In the genomic region with DNA sequence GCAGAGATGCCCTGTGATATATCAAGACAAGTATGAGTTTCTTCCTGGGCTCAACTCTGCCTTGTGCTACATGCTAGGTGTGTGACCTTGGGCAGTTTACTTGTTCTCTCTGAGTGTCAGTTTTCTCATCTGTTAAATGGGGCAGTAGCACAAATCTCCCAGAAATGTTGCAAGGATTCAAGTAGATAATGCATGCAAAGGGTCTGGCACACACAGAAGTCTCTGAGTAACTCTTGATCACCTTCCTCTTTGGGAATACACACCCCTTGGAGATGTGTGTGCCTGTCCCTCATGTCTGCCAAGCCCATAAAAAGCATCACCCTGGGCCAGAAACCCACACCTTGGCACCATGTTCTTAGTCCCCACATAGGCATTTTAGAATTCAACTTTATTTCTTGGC, we compare ENCODE assay signal across 2 cellular contexts.
TF ChIP-seq lines count a peak whose summit lies in the region.

No MANE protein-coding gene starts in this region.

TF ChIP-seq in IMR-90, 13 proteins besides CTCF, POLR2A, EP300 and RAD21:
- TF ChIP-seq RCOR1 (IDR thresholded peaks at IDR 0.05; ENCODE audit: insufficient replicate concordance, low read length) (no peak), BHLHE40 (IDR thresholded peaks at IDR 0.05; ENCODE audit: low read depth, low read length) (no peak), SMC3 (IDR thresholded peaks at IDR 0.05; ENCODE audit: low read depth, low read length) (no peak), CEBPB (IDR thresholded peaks at IDR 0.05; ENCODE audit: low read depth, low read length) (no peak), MAZ (IDR thresholded peaks at IDR 0.05; ENCODE audit: borderline replicate concordance, low read depth, low read length) (no peak), NFE2L2 (IDR thresholded peaks at IDR 0.05; ENCODE audit: low read depth, low read length) (no peak), MXI1 (IDR thresholded peaks at IDR 0.05; ENCODE audit: borderline replicate concordance, low read depth, low read length) (no peak), MAFK (IDR thresholded peaks at IDR 0.05; ENCODE audit: low read depth, low read length) (no peak)
- TF ChIP-seq, protein P1, sequence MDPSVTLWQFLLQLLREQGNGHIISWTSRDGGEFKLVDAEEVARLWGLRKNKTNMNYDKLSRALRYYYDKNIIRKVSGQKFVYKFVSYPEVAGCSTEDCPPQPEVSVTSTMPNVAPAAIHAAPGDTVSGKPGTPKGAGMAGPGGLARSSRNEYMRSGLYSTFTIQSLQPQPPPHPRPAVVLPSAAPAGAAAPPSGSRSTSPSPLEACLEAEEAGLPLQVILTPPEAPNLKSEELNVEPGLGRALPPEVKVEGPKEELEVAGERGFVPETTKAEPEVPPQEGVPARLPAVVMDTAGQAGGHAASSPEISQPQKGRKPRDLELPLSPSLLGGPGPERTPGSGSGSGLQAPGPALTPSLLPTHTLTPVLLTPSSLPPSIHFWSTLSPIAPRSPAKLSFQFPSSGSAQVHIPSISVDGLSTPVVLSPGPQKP (IDR thresholded peaks at IDR 0.05; ENCODE audit: borderline replicate concordance, low read depth, low read length), result no peak

TF ChIP-seq in K562, 482 proteins besides CTCF, POLR2A, EP300 and RAD21:
- TF ChIP-seq KLF6 (CRISPR knock-in tag; IDR thresholded peaks at IDR 0.05; ENCODE audit: borderline replicate concordance) (no peak), RBM25 (IDR thresholded peaks at IDR 0.05; ENCODE audit: low read depth, low read length, severe bottlenecking) (peak; percentile 86), WHSC1 (IDR thresholded peaks at IDR 0.05; ENCODE audit: low read length) (no peak), BCOR (IDR thresholded peaks at IDR 0.05) (peak; percentile 69), ZNF589 (CRISPR knock-in tag; IDR thresholded peaks at IDR 0.05; ENCODE audit: low read depth) (no peak), ZNF146 (CRISPR knock-in tag; IDR thresholded peaks at IDR 0.05; ENCODE audit: unreplicated experiment) (no peak)
- TF ChIP-seq, protein P2, sequence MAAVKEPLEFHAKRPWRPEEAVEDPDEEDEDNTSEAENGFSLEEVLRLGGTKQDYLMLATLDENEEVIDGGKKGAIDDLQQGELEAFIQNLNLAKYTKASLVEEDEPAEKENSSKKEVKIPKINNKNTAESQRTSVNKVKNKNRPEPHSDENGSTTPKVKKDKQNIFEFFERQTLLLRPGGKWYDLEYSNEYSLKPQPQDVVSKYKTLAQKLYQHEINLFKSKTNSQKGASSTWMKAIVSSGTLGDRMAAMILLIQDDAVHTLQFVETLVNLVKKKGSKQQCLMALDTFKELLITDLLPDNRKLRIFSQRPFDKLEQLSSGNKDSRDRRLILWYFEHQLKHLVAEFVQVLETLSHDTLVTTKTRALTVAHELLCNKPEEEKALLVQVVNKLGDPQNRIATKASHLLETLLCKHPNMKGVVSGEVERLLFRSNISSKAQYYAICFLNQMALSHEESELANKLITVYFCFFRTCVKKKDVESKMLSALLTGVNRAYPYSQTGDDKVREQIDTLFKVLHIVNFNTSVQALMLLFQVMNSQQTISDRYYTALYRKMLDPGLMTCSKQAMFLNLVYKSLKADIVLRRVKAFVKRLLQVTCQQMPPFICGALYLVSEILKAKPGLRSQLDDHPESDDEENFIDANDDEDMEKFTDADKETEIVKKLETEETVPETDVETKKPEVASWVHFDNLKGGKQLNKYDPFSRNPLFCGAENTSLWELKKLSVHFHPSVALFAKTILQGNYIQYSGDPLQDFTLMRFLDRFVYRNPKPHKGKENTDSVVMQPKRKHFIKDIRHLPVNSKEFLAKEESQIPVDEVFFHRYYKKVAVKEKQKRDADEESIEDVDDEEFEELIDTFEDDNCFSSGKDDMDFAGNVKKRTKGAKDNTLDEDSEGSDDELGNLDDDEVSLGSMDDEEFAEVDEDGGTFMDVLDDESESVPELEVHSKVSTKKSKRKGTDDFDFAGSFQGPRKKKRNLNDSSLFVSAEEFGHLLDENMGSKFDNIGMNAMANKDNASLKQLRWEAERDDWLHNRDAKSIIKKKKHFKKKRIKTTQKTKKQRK (IDR thresholded peaks at IDR 0.05; ENCODE audit: borderline replicate concordance, low read depth, low read length), result no peak
TF ChIP-seq in K562: peak in this region for 2.
